Comparison of ENCODE assay signal across 1 cellular context in genomic region chr1:235826102-235826854, GRCh38.
TF ChIP-seq lines count a peak whose summit lies in the region.

No MANE protein-coding gene starts in this region.

TF ChIP-seq in HepG2, 621 proteins besides CTCF, POLR2A, EP300 and RAD21 (continued from another document):
- TF ChIP-seq ZNF280D (CRISPR knock-in tag; IDR thresholded peaks at IDR 0.05) (no peak), ZZZ3 (CRISPR knock-in tag; IDR thresholded peaks at IDR 0.05; ENCODE audit: borderline replicate concordance) (no peak), ARHGAP35 (CRISPR knock-in tag; IDR thresholded peaks at IDR 0.05; ENCODE audit: borderline replicate concordance) (no peak), NFIC (IDR thresholded peaks at IDR 0.05; ENCODE audit: low read length) (0 out of 2 replicates have a peak, but pooled peaks have one; percentile 58), POGZ (CRISPR knock-in tag; IDR thresholded peaks at IDR 0.05) (peak; percentile 38; the same call in 1 of the 2 replicates), ZSCAN30 (CRISPR knock-in tag; IDR thresholded peaks at IDR 0.05) (no peak)
